Comparison of ENCODE assay signal across 1 cellular context in the genomic region with DNA sequence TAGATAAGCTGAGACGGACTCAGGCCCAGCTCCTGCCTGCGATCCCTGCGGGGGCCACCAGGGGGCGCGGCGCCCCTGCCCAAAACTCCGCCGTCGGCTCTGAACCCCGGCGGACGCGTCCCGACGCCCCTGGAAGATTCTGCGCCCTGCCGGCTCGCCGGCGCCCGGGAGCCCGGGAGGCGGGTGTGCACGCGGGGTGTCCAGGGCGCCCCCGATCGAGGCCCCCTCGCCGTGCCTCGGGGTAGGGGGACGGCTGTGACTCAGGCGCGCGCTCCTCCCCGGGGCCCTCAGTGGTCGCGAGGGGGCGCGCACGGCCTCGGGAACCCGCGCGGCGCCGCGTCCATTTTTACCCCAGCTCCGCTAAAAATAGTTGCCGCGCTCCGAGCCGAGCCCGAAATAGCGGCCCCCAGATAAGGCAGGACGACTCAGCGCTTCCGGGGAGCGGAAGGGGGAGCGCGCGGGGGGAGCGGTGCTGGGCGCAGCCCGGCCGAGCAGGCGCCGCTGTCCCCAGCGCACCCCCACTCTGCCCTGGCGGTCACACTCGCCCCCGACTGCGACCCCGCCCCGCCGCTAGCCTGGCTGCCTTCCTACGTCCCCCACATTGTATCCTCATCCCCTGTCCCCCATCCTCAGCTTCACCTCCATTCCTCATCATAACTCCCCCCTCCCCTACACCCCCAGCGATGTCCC.
TF ChIP-seq lines count a peak whose summit lies in the region.

No MANE protein-coding gene starts in this region.

TF ChIP-seq in GM12878, 131 proteins besides CTCF, POLR2A, EP300 and RAD21 (continued from another document):
- TF ChIP-seq NFYA (IDR thresholded peaks at IDR 0.05; ENCODE audit: borderline replicate concordance, low read depth, low read length) (no peak), NFXL1 (IDR thresholded peaks at IDR 0.05; ENCODE audit: borderline replicate concordance) (0 out of 2 replicates have a peak, but pooled peaks have one; percentile 32), SRF (IDR thresholded peaks at IDR 0.05; ENCODE audit: low read depth in 2 of 2, low read length in 2 of 2) (peak; percentile 99 to 100), SUPT20H (IDR thresholded peaks at IDR 0.05; ENCODE audit: borderline replicate concordance, control insufficient read depth, low read depth, low read length) (no peak), TCF7 (IDR thresholded peaks at IDR 0.05; ENCODE audit: borderline replicate concordance) (no peak), MEF2B (IDR thresholded peaks at IDR 0.05; ENCODE audit: partially characterized antibody, poor library complexity, severe bottlenecking) (peak; percentile 92), FOXM1 (IDR thresholded peaks at IDR 0.05; ENCODE audit: low read depth, low read length) (peak; percentile 75), CBX5 (IDR thresholded peaks at IDR 0.05; ENCODE audit: low read depth) (no peak), CHD2 (IDR thresholded peaks at IDR 0.05; ENCODE audit: borderline replicate concordance, low read depth, low read length) (no peak; the same call in 1 of the 2 replicates), CHD4 (IDR thresholded peaks at IDR 0.05) (no peak), ZBTB40 (IDR thresholded peaks at IDR 0.05; ENCODE audit: borderline replicate concordance) (no peak), MTA2 (IDR thresholded peaks at IDR 0.05; ENCODE audit: low read depth) (no peak), ZZZ3 (IDR thresholded peaks at IDR 0.05; ENCODE audit: control insufficient read depth, insufficient read length, low read depth) (no peak), CEBPB (IDR thresholded peaks at IDR 0.05; ENCODE audit: borderline replicate concordance in 1 of 2, low read depth in 2 of 2, low read length in 2 of 2) (no peak), RELB (IDR thresholded peaks at IDR 0.05; ENCODE audit: low read depth) (no peak), TCF3 (IDR thresholded peaks at IDR 0.05; ENCODE audit: borderline replicate concordance, insufficient read depth, low read depth, low read length) (0 out of 2 replicates have a peak, but pooled peaks have one; percentile 2), NFIC (IDR thresholded peaks at IDR 0.05; ENCODE audit: low read depth, low read length) (no peak), CHD1 (IDR thresholded peaks at IDR 0.05; ENCODE audit: low read depth, low read length) (peak; percentile 37; the same call in 1 of the 2 replicates)
- TF ChIP-seq, protein P1, sequence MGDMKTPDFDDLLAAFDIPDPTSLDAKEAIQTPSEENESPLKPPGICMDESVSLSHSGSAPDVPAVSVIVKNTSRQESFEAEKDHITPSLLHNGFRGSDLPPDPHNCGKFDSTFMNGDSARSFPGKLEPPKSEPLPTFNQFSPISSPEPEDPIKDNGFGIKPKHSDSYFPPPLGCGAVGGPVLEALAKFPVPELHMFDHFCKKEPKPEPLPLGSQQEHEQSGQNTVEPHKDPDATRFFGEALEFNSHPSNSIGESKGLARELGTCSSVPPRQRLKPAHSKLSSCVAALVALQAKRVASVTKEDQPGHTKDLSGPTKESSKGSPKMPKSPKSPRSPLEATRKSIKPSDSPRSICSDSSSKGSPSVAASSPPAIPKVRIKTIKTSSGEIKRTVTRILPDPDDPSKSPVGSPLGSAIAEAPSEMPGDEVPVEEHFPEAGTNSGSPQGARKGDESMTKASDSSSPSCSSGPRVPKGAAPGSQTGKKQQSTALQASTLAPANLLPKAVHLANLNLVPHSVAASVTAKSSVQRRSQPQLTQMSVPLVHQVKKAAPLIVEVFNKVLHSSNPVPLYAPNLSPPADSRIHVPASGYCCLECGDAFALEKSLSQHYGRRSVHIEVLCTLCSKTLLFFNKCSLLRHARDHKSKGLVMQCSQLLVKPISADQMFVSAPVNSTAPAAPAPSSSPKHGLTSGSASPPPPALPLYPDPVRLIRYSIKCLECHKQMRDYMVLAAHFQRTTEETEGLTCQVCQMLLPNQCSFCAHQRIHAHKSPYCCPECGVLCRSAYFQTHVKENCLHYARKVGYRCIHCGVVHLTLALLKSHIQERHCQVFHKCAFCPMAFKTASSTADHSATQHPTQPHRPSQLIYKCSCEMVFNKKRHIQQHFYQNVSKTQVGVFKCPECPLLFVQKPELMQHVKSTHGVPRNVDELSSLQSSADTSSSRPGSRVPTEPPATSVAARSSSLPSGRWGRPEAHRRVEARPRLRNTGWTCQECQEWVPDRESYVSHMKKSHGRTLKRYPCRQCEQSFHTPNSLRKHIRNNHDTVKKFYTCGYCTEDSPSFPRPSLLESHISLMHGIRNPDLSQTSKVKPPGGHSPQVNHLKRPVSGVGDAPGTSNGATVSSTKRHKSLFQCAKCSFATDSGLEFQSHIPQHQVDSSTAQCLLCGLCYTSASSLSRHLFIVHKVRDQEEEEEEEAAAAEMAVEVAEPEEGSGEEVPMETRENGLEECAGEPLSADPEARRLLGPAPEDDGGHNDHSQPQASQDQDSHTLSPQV (IDR thresholded peaks at IDR 0.05) = peak; percentile 79
- TF ChIP-seq, protein P2, sequence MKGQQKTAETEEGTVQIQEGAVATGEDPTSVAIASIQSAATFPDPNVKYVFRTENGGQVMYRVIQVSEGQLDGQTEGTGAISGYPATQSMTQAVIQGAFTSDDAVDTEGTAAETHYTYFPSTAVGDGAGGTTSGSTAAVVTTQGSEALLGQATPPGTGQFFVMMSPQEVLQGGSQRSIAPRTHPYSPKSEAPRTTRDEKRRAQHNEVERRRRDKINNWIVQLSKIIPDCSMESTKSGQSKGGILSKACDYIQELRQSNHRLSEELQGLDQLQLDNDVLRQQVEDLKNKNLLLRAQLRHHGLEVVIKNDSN (IDR thresholded peaks at IDR 0.05; ENCODE audit: borderline replicate concordance, extremely low read length, insufficient read depth, low read depth, low read length) = no peak
- TF ChIP-seq, protein P3, sequence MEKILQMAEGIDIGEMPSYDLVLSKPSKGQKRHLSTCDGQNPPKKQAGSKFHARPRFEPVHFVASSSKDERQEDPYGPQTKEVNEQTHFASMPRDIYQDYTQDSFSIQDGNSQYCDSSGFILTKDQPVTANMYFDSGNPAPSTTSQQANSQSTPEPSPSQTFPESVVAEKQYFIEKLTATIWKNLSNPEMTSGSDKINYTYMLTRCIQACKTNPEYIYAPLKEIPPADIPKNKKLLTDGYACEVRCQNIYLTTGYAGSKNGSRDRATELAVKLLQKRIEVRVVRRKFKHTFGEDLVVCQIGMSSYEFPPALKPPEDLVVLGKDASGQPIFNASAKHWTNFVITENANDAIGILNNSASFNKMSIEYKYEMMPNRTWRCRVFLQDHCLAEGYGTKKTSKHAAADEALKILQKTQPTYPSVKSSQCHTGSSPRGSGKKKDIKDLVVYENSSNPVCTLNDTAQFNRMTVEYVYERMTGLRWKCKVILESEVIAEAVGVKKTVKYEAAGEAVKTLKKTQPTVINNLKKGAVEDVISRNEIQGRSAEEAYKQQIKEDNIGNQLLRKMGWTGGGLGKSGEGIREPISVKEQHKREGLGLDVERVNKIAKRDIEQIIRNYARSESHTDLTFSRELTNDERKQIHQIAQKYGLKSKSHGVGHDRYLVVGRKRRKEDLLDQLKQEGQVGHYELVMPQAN (conservative IDR thresholded peaks at IDR 0.05) = peak; percentile 87
